9 cellular contexts compared by ENCODE assay signal in genomic region chr15:88623632-88624031, GRCh38. TPM values are rescaled to one million over a fixed set of nuclear protein-coding genes. Genes with fewer than 3 reads are reported as not detected.
A peak's percentile ranks its signal among the peaks of the same experiment; 100 is the strongest.
DNase-seq lines count a peak whose midpoint lies in the region; ATAC-seq and TF ChIP-seq lines count a peak whose summit lies in the region.
"Had no signal": no experiment of that assay in that cellular context is flagged by ENCODE, and none has a peak within 500 bp of the region (broad histone marks: within the 10 kb centered on the region; RNA-seq: fewer than 3 reads in every experiment).

No MANE protein-coding gene starts in this region.

- POLR2A ChIA-PET in SK-N-SH (lab: Yijun Ruan, JAX) (no interaction called here), WTC11 (lab: Charles Lee) (interaction anchor here (0.6 kb wide), 1 partner anchor 12 kb away, joined by 5 read pairs; no protein-coding TSS in a partner anchor)

- H3K27me3 ChIP-seq in SK-N-SH (ENCODE audit: insufficient read depth), result no peaks in the 10 kb centered on the region
- no peaks in the 10 kb centered on the region for H3K27me3 ChIP-seq in hepatocyte

- H3K9me2 ChIP-seq in SK-N-SH (no peaks in the 10 kb centered on the region), hepatocyte (replicated peaks; ENCODE audit: insufficient read depth) (no peaks in the 10 kb centered on the region)

- ATAC-seq in SK-N-SH treated with all-trans-retinoic acid at 6 μM for 48 hours (no peak), WTC11 (no peak)

- H3K36me3 ChIP-seq in SK-N-SH (replicated peaks in 1 of 2; ENCODE audit: control insufficient read depth in 1 of 2, insufficient read depth in 2 of 2, low read length in 1 of 2) (peaks cover 38 to 41% of the 10 kb centered on the region in 2 experiments), hepatocyte (replicated peaks; ENCODE audit: insufficient read depth, low read depth) (no peaks in the 10 kb centered on the region)

- peaks cover 17 to 18% of the 10 kb centered on the region in 2 experiments for H3K4me1 ChIP-seq in SK-N-SH (ENCODE audit: control insufficient read depth in 1 of 2, insufficient read depth in 2 of 2, low read depth in 1 of 2, low read length in 1 of 2)
- H3K4me1 ChIP-seq in hepatocyte (ENCODE audit: insufficient read depth), result peaks cover 7% of the 10 kb centered on the region

- peak overlapping the region in 1 of 2 experiments; percentile 84; a peak in 2 of 4 replicates for H3K27ac ChIP-seq in SK-N-SH (ENCODE audit: low read depth in 2 of 2, low read length in 1 of 2)
- peak overlapping the region; percentile 82 for H3K27ac ChIP-seq in hepatocyte

- DNase-seq in SK-N-SH (no peak), WTC11 (ENCODE audit: low spot score) (no peak), hepatocyte (ENCODE audit: low spot score) (no peak), NCI-H510A (lab: John Stamatoyannopoulos, UW) (no peak), SHP77 (lab: John Stamatoyannopoulos, UW) (no peak), A172 (ENCODE audit: low spot score) (no peak)
- DNase-seq: foreskin melanocyte had no signal

- H3K9me3 Mint-ChIP-seq in WTC11, result no peaks in the 10 kb centered on the region
- H3K9me3 Mint-ChIP-seq in stimulated activated naive CD8-positive, alpha-beta T cell treated with anti-CD3 and anti-CD28 coated beads, Interleukin-15, Interleukin-2, amounts not matched to agents 100 ng/mL and 50 ng/mL, for 24 hours, result no peaks in the 10 kb centered on the region

- CTCF ChIA-PET in SK-N-SH (lab: Yijun Ruan, JAX), result interaction anchor here (1.0 to 1.3 kb wide), 5 partner anchors 13 to 281 kb away, joined by 3 to 5 read pairs (median 3); no protein-coding TSS in a partner anchor
- CTCF ChIA-PET in WTC11 (lab: Charles Lee), result interaction anchor here (1.2 to 1.3 kb wide), 2 partner anchors 10 to 27 kb away, joined by 3 read pairs; no protein-coding TSS in a partner anchor

- H3K4me1 Mint-ChIP-seq in WTC11, result peaks cover 72% of the 10 kb centered on the region
- H3K4me1 Mint-ChIP-seq in stimulated activated naive CD8-positive, alpha-beta T cell treated with anti-CD3 and anti-CD28 coated beads, Interleukin-15, Interleukin-2, amounts not matched to agents 100 ng/mL and 50 ng/mL, for 24 hours (ENCODE audit: low read depth), result peaks cover 72% of the 10 kb centered on the region

- H2AFZ ChIP-seq in SK-N-SH (ENCODE audit: low read depth) (no peak overlapping the region), hepatocyte (no peak overlapping the region)

- TF ChIP-seq EP300 in SK-N-SH (IDR thresholded peaks at IDR 0.05; ENCODE audit: borderline replicate concordance in 1 of 2, low read depth in 1 of 2, low read length in 1 of 2), result no peak

- TF ChIP-seq RAD21 in SK-N-SH (IDR thresholded peaks at IDR 0.05; ENCODE audit: low read length), result no peak

- peak overlapping the region; percentile 87 to 93 for H3K4me3 ChIP-seq in SK-N-SH (ENCODE audit: low read depth in 2 of 2, low read length in 1 of 2)
- no peak overlapping the region for H3K4me3 ChIP-seq in hepatocyte

- H3K27ac Mint-ChIP-seq in WTC11, result peak overlapping the region; percentile 77
- H3K27ac Mint-ChIP-seq in stimulated activated naive CD8-positive, alpha-beta T cell treated with anti-CD3 and anti-CD28 coated beads, Interleukin-15, Interleukin-2, amounts not matched to agents 100 ng/mL and 50 ng/mL, for 24 hours, result peak overlapping the region; percentile 98

- H3K9ac ChIP-seq in SK-N-SH, result peak overlapping the region; percentile 26; the same call in 1 of the 2 replicates

- TF ChIP-seq CTCF in SK-N-SH (IDR thresholded peaks at IDR 0.05) (no peak), WTC11 (IDR thresholded peaks at IDR 0.05) (no peak), hepatocyte (IDR thresholded peaks at IDR 0.05; ENCODE audit: poor library complexity) (no peak)

- no peaks in the 10 kb centered on the region for H3K27me3 Mint-ChIP-seq in WTC11 (ENCODE audit: low read depth)
- H3K27me3 Mint-ChIP-seq in stimulated activated naive CD8-positive, alpha-beta T cell treated with anti-CD3 and anti-CD28 coated beads, Interleukin-15, Interleukin-2, amounts not matched to agents 100 ng/mL and 50 ng/mL, for 24 hours, result peaks cover 5% of the 10 kb centered on the region

- peaks cover 57% of the 10 kb centered on the region for H3K36me3 Mint-ChIP-seq in WTC11
- H3K36me3 Mint-ChIP-seq in stimulated activated naive CD8-positive, alpha-beta T cell treated with anti-CD3 and anti-CD28 coated beads, Interleukin-15, Interleukin-2, amounts not matched to agents 100 ng/mL and 50 ng/mL, for 24 hours (ENCODE audit: low read depth), result peaks cover 64% of the 10 kb centered on the region

- H3F3A ChIP-seq in SK-N-SH (replicated peaks; ENCODE audit: insufficient read depth), result no peaks in the 10 kb centered on the region

- 100% methylated on average over 3 of the region's 3 CpGs for WGBS in SK-N-SH (ENCODE audit: low lambda C conversion rate)
- 98% methylated on average over 3 of the region's 3 CpGs for WGBS in hepatocyte (ENCODE audit: low lambda C conversion rate, missing lambda C conversion rate)

- H4K20me1 ChIP-seq in SK-N-SH (ENCODE audit: insufficient read depth) (peaks cover 68% of the 10 kb centered on the region), hepatocyte (ENCODE audit: insufficient read depth, poor library complexity, severe bottlenecking) (peaks cover 42% of the 10 kb centered on the region)

- H3K79me2 ChIP-seq in SK-N-SH (ENCODE audit: insufficient read depth), result peaks cover 75% of the 10 kb centered on the region
- H3K79me2 ChIP-seq in hepatocyte, result peaks cover 72% of the 10 kb centered on the region

- H3K4me2 ChIP-seq in SK-N-SH, result peak overlapping the region; percentile 95
- peak overlapping the region; percentile 94 for H3K4me2 ChIP-seq in hepatocyte

- no peaks in the 10 kb centered on the region for H3K9me3 ChIP-seq in SK-N-SH
- H3K9me3 ChIP-seq in hepatocyte (ENCODE audit: low read depth), result no peaks in the 10 kb centered on the region

- H3K4me3 Mint-ChIP-seq in WTC11, result peak overlapping the region; percentile 79
- peak overlapping the region; percentile 98 for H3K4me3 Mint-ChIP-seq in stimulated activated naive CD8-positive, alpha-beta T cell treated with anti-CD3 and anti-CD28 coated beads, Interleukin-15, Interleukin-2, amounts not matched to agents 100 ng/mL and 50 ng/mL, for 24 hours

TF ChIP-seq in SK-N-SH, 30 proteins besides CTCF, POLR2A, EP300 and RAD21 (continues in another document):
- TF ChIP-seq TAF1 (IDR thresholded peaks at IDR 0.05; ENCODE audit: borderline replicate concordance, low read depth, low read length) (no peak), ELF1 (IDR thresholded peaks at IDR 0.05) (no peak), FOXM1 (IDR thresholded peaks at IDR 0.05; ENCODE audit: low read depth) (no peak), TCF12 (IDR thresholded peaks at IDR 0.05) (no peak), IRF3 (IDR thresholded peaks at IDR 0.05; ENCODE audit: low read depth, low read length) (no peak)

TF ChIP-seq in SK-N-SH treated with all-trans-retinoic acid at 6 μM for 48 hours, 23 proteins besides CTCF, POLR2A, EP300 and RAD21:
- no peak for TF ChIP-seq ZFP30 (CRISPR knock-in tag; IDR thresholded peaks at IDR 0.05)

TF ChIP-seq in WTC11, 78 proteins besides CTCF, POLR2A, EP300 and RAD21 (continues in another document):
- TF ChIP-seq ZBTB43 (CRISPR knock-in tag; IDR thresholded peaks at IDR 0.05) (no peak), PRRX2 (CRISPR knock-in tag; IDR thresholded peaks at IDR 0.05) (no peak), NR3C1 (CRISPR knock-in tag; conservative IDR thresholded peaks at IDR 0.05; ENCODE audit: low read depth) (no peak), IRF2 (CRISPR knock-in tag; IDR thresholded peaks at IDR 0.05; ENCODE audit: borderline replicate concordance, low read depth) (no peak), ZNF219 (CRISPR knock-in tag; IDR thresholded peaks at IDR 0.05; ENCODE audit: borderline replicate concordance) (no peak), CBFB (CRISPR knock-in tag; IDR thresholded peaks at IDR 0.05; ENCODE audit: low read depth) (no peak), SMAD4 (CRISPR knock-in tag; IDR thresholded peaks at IDR 0.05) (no peak), ZNF121 (CRISPR knock-in tag; IDR thresholded peaks at IDR 0.05) (no peak)
- TF ChIP-seq, protein P1, sequence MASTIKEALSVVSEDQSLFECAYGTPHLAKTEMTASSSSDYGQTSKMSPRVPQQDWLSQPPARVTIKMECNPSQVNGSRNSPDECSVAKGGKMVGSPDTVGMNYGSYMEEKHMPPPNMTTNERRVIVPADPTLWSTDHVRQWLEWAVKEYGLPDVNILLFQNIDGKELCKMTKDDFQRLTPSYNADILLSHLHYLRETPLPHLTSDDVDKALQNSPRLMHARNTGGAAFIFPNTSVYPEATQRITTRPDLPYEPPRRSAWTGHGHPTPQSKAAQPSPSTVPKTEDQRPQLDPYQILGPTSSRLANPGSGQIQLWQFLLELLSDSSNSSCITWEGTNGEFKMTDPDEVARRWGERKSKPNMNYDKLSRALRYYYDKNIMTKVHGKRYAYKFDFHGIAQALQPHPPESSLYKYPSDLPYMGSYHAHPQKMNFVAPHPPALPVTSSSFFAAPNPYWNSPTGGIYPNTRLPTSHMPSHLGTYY (CRISPR knock-in tag; IDR thresholded peaks at IDR 0.05), result no peak

RNA-seq across cellular contexts. Expression of gene AEN, which starts 2.5 kb away (rescaled TPM):
- polyA plus RNA-seq in SK-N-SH (2012; rRNA removed), result 46.4 and 65.2 TPM in 2 replicates
- polyA plus RNA-seq in SK-N-SH (2012; cell fraction: cytosol; rRNA removed), result 20.2 and 29.7 TPM in 2 replicates
- 119 and 136 TPM in 2 replicates for polyA plus RNA-seq in SK-N-SH (2012; cell fraction: nucleus; rRNA removed)
- total RNA-seq in WTC11 (2021), result 118 to 183 TPM (median 125 TPM) in 3 replicates
- total RNA-seq in hepatocyte, result 25.0 TPM in 2 replicates
- 18.3 and 28.0 TPM in 2 replicates for polyA plus RNA-seq in hepatocyte
- 32.7 and 37.0 TPM in 2 replicates for total RNA-seq in A172 (2014; rRNA removed; shearing (Covaris generic))

RNA-seq across cellular contexts. Expression of gene ISG20, which starts 15.2 kb away (rescaled TPM):
- polyA plus RNA-seq in SK-N-SH (2012; rRNA removed) (2.0 TPM in 2 replicates), hepatocyte (11.9 and 15.8 TPM in 2 replicates)
- polyA plus RNA-seq in SK-N-SH (2012; cell fraction: cytosol; rRNA removed), result 1.0 and 1.7 TPM in 2 replicates
- polyA plus RNA-seq in SK-N-SH (2012; cell fraction: nucleus; rRNA removed), result 5.9 and 8.0 TPM in 2 replicates
- total RNA-seq in WTC11 (2021) (3.8 to 5.6 TPM (median 4.5 TPM) in 3 replicates), hepatocyte (3.8 and 13.3 TPM in 2 replicates)
- total RNA-seq in A172 (2014; rRNA removed; shearing (Covaris generic)), result 3.8 and 7.7 TPM in 2 replicates
